8 cellular contexts compared by ENCODE assay signal in the genomic region with DNA sequence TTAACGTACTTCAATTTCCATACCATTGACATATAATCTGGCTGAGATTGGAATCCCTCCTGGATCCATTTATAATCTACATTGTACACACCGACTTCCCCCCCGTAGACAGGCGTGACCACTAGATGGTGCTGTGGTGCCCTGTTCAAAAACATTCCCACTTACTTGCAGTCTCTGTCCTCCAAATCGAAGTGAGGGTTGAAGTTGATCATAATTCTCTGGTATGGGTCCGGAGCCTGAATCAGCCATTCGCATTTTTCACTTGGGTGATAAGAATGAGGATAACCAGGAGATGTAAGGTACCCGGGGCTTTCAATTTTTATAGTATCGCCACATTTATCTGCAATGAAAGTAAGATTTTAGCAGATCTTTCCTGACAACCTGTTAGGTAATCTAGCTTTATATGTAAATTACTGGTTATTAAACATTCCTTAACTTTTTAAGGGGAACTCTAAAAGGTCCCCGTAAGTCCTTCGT. TPM values are rescaled to one million over a fixed set of nuclear protein-coding genes. Genes with fewer than 3 reads are reported as not detected.
DNase-seq lines count a peak whose midpoint lies in the region; ATAC-seq, FAIRE-seq and TF ChIP-seq lines count a peak whose summit lies in the region.

No MANE protein-coding gene starts in this region.

- ATAC-seq in A549 (peak in 1 of 2 experiments; percentile 36; a peak in 3 of 6 replicates), GM18502 (IDR thresholded peaks at IDR 0.05; ENCODE audit: poor library complexity, unreplicated experiment) (peak; percentile 62)

- no peaks in the 10 kb centered on the region for H3K9me3 ChIP-seq in A549

- POLR2A ChIA-PET in A549 (lab: Yijun Ruan, JAX), result no interaction called here
- POLR2A ChIA-PET in RWPE1 (lab: Yijun Ruan, JAX; ENCODE audit: low non-redundant PET), result no interaction called here

- no peak overlapping the region for H3K9ac ChIP-seq in KMS-11

- H3K4me1 ChIP-seq in A549, result peaks cover 48% of the 10 kb centered on the region
- H3K4me1 ChIP-seq in KMS-11 (ENCODE audit: low read depth, poor library complexity, severe bottlenecking), result no peaks in the 10 kb centered on the region

- TF ChIP-seq CTCF in A549 (IDR thresholded peaks at IDR 0.05), result peak; percentile 92
- peak; percentile 96 for TF ChIP-seq CTCF in KMS-11 (conservative IDR thresholded peaks at IDR 0.05; ENCODE audit: low read depth, low read length)
- peak; percentile 91 for TF ChIP-seq CTCF in RWPE1 (conservative IDR thresholded peaks at IDR 0.05; ENCODE audit: low read depth)
- peak; percentile 92 for TF ChIP-seq CTCF in fibroblast of villous mesenchyme (IDR thresholded peaks at IDR 0.05; ENCODE audit: insufficient read depth, low read depth, low read length)

- no peaks in the 10 kb centered on the region for H3K36me3 ChIP-seq in KMS-11 (ENCODE audit: insufficient read depth)

- H3K4me3 ChIP-seq in A549 (peak overlapping the region; percentile 85), KMS-11 (IDR thresholded peaks at IDR 0.05; ENCODE audit: insufficient read depth, low read depth, low read length) (no peak overlapping the region), fibroblast of villous mesenchyme (ENCODE audit: low read depth, low read length) (peak overlapping the region; percentile 88)

- no peak for TF ChIP-seq EP300 in A549 (IDR thresholded peaks at IDR 0.05)

- peak overlapping the region; percentile 11; the same call in 1 of the 2 replicates for H2AFZ ChIP-seq in KMS-11 (ENCODE audit: low read depth)

- CTCF ChIA-PET in A549 (lab: Yijun Ruan, JAX) (interaction anchor here (0.6 to 4.9 kb wide), 27 partner anchors 10 to 1490 kb away, joined by 3 to 22 read pairs (median 3); no protein-coding TSS in a partner anchor), RWPE1 (lab: Yijun Ruan, JAX) (interaction anchor here (0.6 to 1.4 kb wide), 4 partner anchors 19 to 1308 kb away, joined by 3 read pairs; no protein-coding TSS in a partner anchor)

- H3K27ac ChIP-seq in A549 (peak overlapping the region; percentile 99), KMS-11 (no peak overlapping the region), RWPE1 (no peak overlapping the region)

- H4K20me1 ChIP-seq in KMS-11 (ENCODE audit: insufficient read depth), result no peaks in the 10 kb centered on the region

- no peaks in the 10 kb centered on the region for H3K79me2 ChIP-seq in KMS-11 (ENCODE audit: insufficient read depth, low read depth)

- H3K27me3 ChIP-seq in KMS-11 (ENCODE audit: insufficient read depth, low read depth), result no peaks in the 10 kb centered on the region

- FAIRE-seq in A549 (lab: Jason Lieb, UNC), result peak; percentile 99

- TF ChIP-seq POLR2A in A549 (IDR thresholded peaks at IDR 0.05; ENCODE audit: low read length), result no peak

- peak; percentile 60 to 87 for DNase-seq in A549 (ENCODE audit: low read depth in 1 of 2, low spot score in 1 of 2)
- DNase-seq in RWPE1 (ENCODE audit: low spot score), result peak; percentile 64
- DNase-seq in activated T-helper 9 cell treated with anti-CD3 and anti-CD28 coated beads, Interleukin-2, amount 50 U/mL, for 16 hours (ENCODE audit: low read depth), result peak; percentile 64
- DNase-seq in fibroblast of villous mesenchyme (ENCODE audit: low read depth), result peak; percentile 90
- peak in 53 of 56 donors; percentile 4 to 93 (median 66) for DNase-seq in nucleus accumbens (lab: John Stamatoyannopoulos, UW)
- peak; percentile 75 for DNase-seq in stromal cell of bone marrow (ENCODE audit: low read depth)

- peak overlapping the region; percentile 95 for H3K4me2 ChIP-seq in A549
- peak overlapping the region; percentile 8; the same call in 1 of the 2 replicates for H3K4me2 ChIP-seq in KMS-11

- whole genome bisulfite sequencing in A549 (ENCODE audit: missing lambda C conversion rate), result 1% methylated on average over 11 of the region's 11 CpGs

- peak; percentile 89 to 92 for TF ChIP-seq RAD21 in A549 (conservative IDR thresholded peaks at IDR 0.05 in 1 of 2, IDR thresholded peaks at IDR 0.05 in 1 of 2)

TF ChIP-seq in A549, 52 proteins besides CTCF, POLR2A, EP300 and RAD21:
- TF ChIP-seq JUN (IDR thresholded peaks at IDR 0.05), result 0 out of 5 replicates have a peak, but pooled peaks of 1 of the 2 experiments have one; percentile 20
- TF ChIP-seq PHF8 (IDR thresholded peaks at IDR 0.05; ENCODE audit: borderline replicate concordance, low read depth), result no peak
- no peak for TF ChIP-seq NFE2L2 (conservative IDR thresholded peaks at IDR 0.05; ENCODE audit: low read length)
- no peak for TF ChIP-seq CEBPB (IDR thresholded peaks at IDR 0.05)
- no peak for TF ChIP-seq CHD4 (IDR thresholded peaks at IDR 0.05; ENCODE audit: borderline replicate concordance)
- TF ChIP-seq KDM1A (IDR thresholded peaks at IDR 0.05; ENCODE audit: low read depth), result no peak
- TF ChIP-seq SMC3 (IDR thresholded peaks at IDR 0.05), result peak; percentile 83
- no peak for TF ChIP-seq ZC3H11A (IDR thresholded peaks at IDR 0.05)
- no peak for TF ChIP-seq MAFK (IDR thresholded peaks at IDR 0.05; ENCODE audit: partially characterized antibody)
- TF ChIP-seq, protein P1, sequence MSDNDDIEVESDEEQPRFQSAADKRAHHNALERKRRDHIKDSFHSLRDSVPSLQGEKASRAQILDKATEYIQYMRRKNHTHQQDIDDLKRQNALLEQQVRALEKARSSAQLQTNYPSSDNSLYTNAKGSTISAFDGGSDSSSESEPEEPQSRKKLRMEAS (IDR thresholded peaks at IDR 0.05), result peak; percentile 59

RNA-seq across cellular contexts. Expression of a gene that starts 3.9 kb away (rescaled TPM):
- polyA plus RNA-seq in A549 (2011; rRNA removed), result 208 and 259 TPM in 2 replicates
- 44.4 and 49.6 TPM in 2 replicates for polyA plus RNA-seq in A549 (2012; cell fraction: cytosol; rRNA removed)
- polyA plus RNA-seq in A549 (2012; cell fraction: nucleus; rRNA removed), result 76.6 and 106 TPM in 2 replicates
- 115 to 147 TPM (median 121 TPM) in 3 replicates for polyA plus RNA-seq in A549 (2017; fragmentation: RNase III; extraction: RNeasy Plus Mini Kit Qiagen cat#74134 plus additional on column Dnase treatment)
- 264 and 271 TPM in 2 replicates for polyA minus RNA-seq in A549 (2011; rRNA and poly(A)+ RNA removed)
- total RNA-seq in fibroblast of villous mesenchyme, result 197 and 222 TPM in 2 replicates

Comparison
In these comparisons a context has a peak if more than half of its experiments do, and no peak if none do; other contexts are left out.
1. H3K27ac ChIP-seq: peak in A549 (2 of 2); none in KMS-11 (single experiment) and RWPE1 (single experiment).
2. Peak in every context shown above with its lines, with median percentiles within 50 percentile points of each other: DNase-seq and CTCF ChIP-seq.